8 cellular contexts compared by ENCODE assay signal in the genomic region with DNA sequence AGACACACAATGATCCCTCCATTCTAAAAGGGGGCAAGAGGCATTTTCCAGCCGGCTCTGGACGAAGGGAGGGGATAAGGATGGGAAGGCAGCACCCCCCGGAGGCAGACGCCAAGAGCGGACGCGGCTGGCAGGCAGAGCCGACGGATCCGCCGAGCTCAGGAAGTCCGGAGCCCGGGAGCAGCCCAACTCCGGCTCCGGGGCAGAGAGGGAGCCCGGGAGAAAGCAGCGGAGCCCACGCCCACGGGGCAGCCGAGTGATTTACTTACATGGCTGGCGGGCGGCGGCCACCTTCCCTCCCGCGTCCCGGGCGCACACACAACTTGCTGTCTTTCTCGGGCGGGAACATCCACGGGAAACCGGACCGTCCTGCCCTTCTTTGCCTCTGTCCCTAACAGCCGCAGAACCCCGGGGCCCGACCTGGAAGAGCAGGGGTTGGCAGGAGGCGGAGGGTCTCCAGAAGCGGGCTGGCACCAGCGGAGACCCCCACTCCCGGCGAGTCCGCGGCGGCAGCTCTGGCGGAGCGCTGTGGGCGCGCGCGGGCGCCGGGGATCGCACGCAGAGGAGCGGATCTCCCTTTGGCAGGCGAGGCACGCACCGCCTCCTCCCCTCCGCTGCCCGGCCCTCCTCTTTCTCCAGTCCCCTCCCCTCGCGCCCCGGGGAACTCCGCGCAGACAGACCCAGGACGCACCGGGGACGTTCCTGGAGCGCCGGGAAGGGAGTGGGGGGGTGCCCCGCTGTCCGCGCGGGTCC. TPM values are rescaled to one million over a fixed set of nuclear protein-coding genes. Genes with fewer than 3 reads are reported as not detected.
DNase-seq lines count a peak whose midpoint lies in the region; ATAC-seq, FAIRE-seq and TF ChIP-seq lines count a peak whose summit lies in the region.

LHFPL6 (minus strand) TSS at position 580 of the 753 bp plus-strand sequence.

- peak within 1 kb of the TSS; percentile 83 for H3K4me3 Mint-ChIP-seq in T-helper 17 cell

- peak within 1 kb of the TSS; percentile 59 for H3K4me3 ChIP-seq in GM08714 (ENCODE audit: low read length)
- H3K4me3 ChIP-seq in HEK293 (ENCODE audit: low read depth, low read length) = peak within 1 kb of the TSS; percentile 77
- no peak within 1 kb of the TSS for H3K4me3 ChIP-seq in K562

- H3K9me3 ChIP-seq in HEK293 (ENCODE audit: control insufficient read depth, insufficient read depth, low read depth, low read length) (no peaks in the 10 kb centered on the region), T-helper 17 cell (ENCODE audit: control insufficient read depth, low read length, poor library complexity, severe bottlenecking) (no peaks in the 10 kb centered on the region), K562 (replicated peaks; ENCODE audit: control insufficient read depth, insufficient read depth, low read depth, low read length) (no peaks in the 10 kb centered on the region)

- DNase-seq in NCI-H1092 (lab: John Stamatoyannopoulos, UW) (peak; percentile 72), T-helper 17 cell (peak; percentile 21 to 34 (median 21)), K562 (ENCODE audit: extremely low read depth in 1 of 4, low spot score in 3 of 4) (peak in 3 of 4 experiments; percentile 1 to 8 (median 7)), hypothalamus (lab: John Stamatoyannopoulos, UW) (peak in 50 of 51 donors; percentile 13 to 84 (median 64)), retina (peak; percentile 92), NCI-H510A treated with DMSO at 0.1 percent for 48 hours (lab: John Stamatoyannopoulos, UW) (no peak)

- H4K20me1 ChIP-seq in K562 (replicated peaks; ENCODE audit: control insufficient read depth, insufficient read depth, low read length) = no peaks in the 10 kb centered on the region

- no peak for TF ChIP-seq EP300 in K562 (IDR thresholded peaks at IDR 0.05; ENCODE audit: low read length)

- H3K27ac Mint-ChIP-seq in T-helper 17 cell = no peak within 1 kb of the TSS

- peaks cover 7 to 15% of the 10 kb centered on the region in 2 experiments; a peak in 4 of 5 replicates for H3K27me3 ChIP-seq in K562 (ENCODE audit: control insufficient read depth in 2 of 2, insufficient read depth in 2 of 2, low read length in 2 of 2)

- no peak within 1 kb of the TSS for H2AFZ ChIP-seq in K562 (ENCODE audit: low read depth, low read length)

- H3K36me3 ChIP-seq in HEK293 (ENCODE audit: control insufficient read depth in 2 of 2, insufficient read depth in 1 of 2, low read length in 2 of 2) (no peaks in the 10 kb centered on the region), K562 (ENCODE audit: control insufficient read depth, insufficient read depth, low read length) (no peaks in the 10 kb centered on the region)

- H3K4me2 ChIP-seq in K562 (ENCODE audit: insufficient read depth, low read length) = no peak within 1 kb of the TSS

- H3K36me3 Mint-ChIP-seq in T-helper 17 cell (ENCODE audit: low read depth) = no peaks in the 10 kb centered on the region

- H3K27me3 Mint-ChIP-seq in T-helper 17 cell = peaks cover 42% of the 10 kb centered on the region

- H3K9me1 ChIP-seq in K562 (ENCODE audit: control insufficient read depth, insufficient read depth, low read length) = no peaks in the 10 kb centered on the region

- no peak for TF ChIP-seq POLR2A in K562 (conservative IDR thresholded peaks at IDR 0.05)

- H3K9ac ChIP-seq in K562 (ENCODE audit: insufficient read depth in 1 of 2, low read depth in 2 of 2, low read length in 2 of 2) = no peak within 1 kb of the TSS

- intact Hi-C loops in K562 (cut with micrococcal nuclease) = no loop called here

- peaks cover 11% of the 10 kb centered on the region; the same call in 1 of the 2 replicates for H3K4me1 ChIP-seq in HEK293 (ENCODE audit: control insufficient read depth, insufficient read depth, low read length)
- peaks cover 0 to 9% of the 10 kb centered on the region in 2 experiments; a peak in 2 of 5 replicates for H3K4me1 ChIP-seq in K562 (replicated peaks in 1 of 2; ENCODE audit: control insufficient read depth in 2 of 2, insufficient read depth in 2 of 2, low read length in 2 of 2)

- FAIRE-seq in K562 (lab: Jason Lieb, UNC) = no peak

- POLR2A ChIA-PET in HEK293 (lab: Yijun Ruan, JAX) (no interaction called here), K562 (lab: Yijun Ruan, JAX) (no interaction called here)

- H3K27ac ChIP-seq in HEK293 (ENCODE audit: extremely low read depth, low read depth, low read length) (peak within 1 kb of the TSS; percentile 79; the same call in 1 of the 2 replicates), K562 (ENCODE audit: extremely low read depth, low read depth, low read length) (no peak within 1 kb of the TSS)

- WGBS in K562 (ENCODE audit: insufficient coverage, low coverage, missing lambda C conversion rate) = 1% methylated on average over 17 of the region's 73 CpGs

- ATAC-seq in T-helper 17 cell (peak; percentile 98), K562 (0 out of 3 replicates have a peak, but pooled peaks have one; percentile 56)

- no peak for TF ChIP-seq RAD21 in K562 (CRISPR knock-in tag; conservative IDR thresholded peaks at IDR 0.05 in 1 of 2, IDR thresholded peaks at IDR 0.05 in 1 of 2)

- in situ Hi-C loops in K562 (cut with MboI) = loop anchor here (25.0 kb wide), 1 partner anchor 640 kb away; no protein-coding TSS in a partner anchor

- TF ChIP-seq CTCF in HEK293 (tag by site-specific recombination; IDR thresholded peaks at IDR 0.05) (peak; percentile 78; the same call in 1 of the 2 replicates), K562 (IDR thresholded peaks at IDR 0.05 in 2 of 3, conservative IDR thresholded peaks at IDR 0.05 in 1 of 3; ENCODE audit: insufficient read depth in 2 of 3, low read depth in 1 of 3, low read length in 3 of 3) (no peak)

- no peaks in the 10 kb centered on the region for H3K79me2 ChIP-seq in K562 (ENCODE audit: control insufficient read depth, insufficient read depth, low read length)

- peaks cover 11% of the 10 kb centered on the region for H3K4me1 Mint-ChIP-seq in T-helper 17 cell

- CTCF ChIA-PET in HEK293 (lab: Yijun Ruan, JAX) (interaction anchor here (0.6 to 2.5 kb wide), 3 partner anchors 10 to 341 kb away, joined by 3 to 15 read pairs (median 3); no protein-coding TSS in a partner anchor), K562 (lab: Yijun Ruan, JAX; ENCODE audit: low intra/inter-chr PET ratio) (interaction anchor here (0.6 kb wide), 1 partner anchor 894 kb away, joined by 3 read pairs; no protein-coding TSS in a partner anchor)

- no TSS peak for BruUV-seq in K562 (replicated peaks; lab: Mats Ljungman, UMichigan)

TF ChIP-seq in HEK293, 187 proteins besides CTCF, POLR2A, EP300 and RAD21 (continues in another document):
- TF ChIP-seq YY1 (tag by site-specific recombination; IDR thresholded peaks at IDR 0.05) = 0 out of 2 replicates have a peak, but pooled peaks have one; percentile 2
- TF ChIP-seq ELK4 (IDR thresholded peaks at IDR 0.05; ENCODE audit: borderline replicate concordance, low read depth, low read length) = no peak

TF ChIP-seq in K562, 482 proteins besides CTCF, POLR2A, EP300 and RAD21:
- TF ChIP-seq SOX6 (IDR thresholded peaks at IDR 0.05) (no peak), ATF7 (IDR thresholded peaks at IDR 0.05) (no peak), TAF15 (IDR thresholded peaks at IDR 0.05; ENCODE audit: low read depth, low read length) (no peak), NR1H2 (CRISPR knock-in tag; IDR thresholded peaks at IDR 0.05) (no peak), ZBTB7A (IDR thresholded peaks at IDR 0.05; ENCODE audit: borderline replicate concordance, control insufficient read depth, low read depth, low read length) (no peak), TOE1 (IDR thresholded peaks at IDR 0.05; ENCODE audit: borderline replicate concordance) (no peak), TOE1 (CRISPR knock-in tag; IDR thresholded peaks at IDR 0.05; ENCODE audit: borderline replicate concordance, low read depth) (no peak), PHB (CRISPR knock-in tag; IDR thresholded peaks at IDR 0.05) (no peak), PYGO2 (tag; IDR thresholded peaks at IDR 0.05) (no peak), ZNF76 (CRISPR knock-in tag; IDR thresholded peaks at IDR 0.05; ENCODE audit: borderline replicate concordance) (no peak)
- TF ChIP-seq, protein P1, sequence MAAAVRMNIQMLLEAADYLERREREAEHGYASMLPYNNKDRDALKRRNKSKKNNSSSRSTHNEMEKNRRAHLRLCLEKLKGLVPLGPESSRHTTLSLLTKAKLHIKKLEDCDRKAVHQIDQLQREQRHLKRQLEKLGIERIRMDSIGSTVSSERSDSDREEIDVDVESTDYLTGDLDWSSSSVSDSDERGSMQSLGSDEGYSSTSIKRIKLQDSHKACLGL (CRISPR knock-in tag; IDR thresholded peaks at IDR 0.05; ENCODE audit: borderline replicate concordance, poor library complexity, severe bottlenecking) = no peak

RNA-seq across cellular contexts. Expression of gene LHFPL6, which starts in this region (rescaled TPM):
- total RNA-seq in T-helper 17 cell (under 1 TPM in 1 of 2 donors, not detected in 1; 0.50 TPM), K562 (2014; rRNA removed) (not detected in 2 replicates), K562 (2014; rRNA removed; fragmentation: Illumina TruSeq; extraction: Trizol) (not detected in 2 replicates), K562 (2015; rRNA removed; fragmentation: Illumina TruSeq; extraction: Trizol) (not detected in 2 replicates), K562 (2021) (0.18 TPM in 1 of 2 replicates, not detected in the other)
- not detected in 2 replicates for total RNA-seq in K562 (2011; cell fraction: chromatin; rRNA removed; ENCODE audit: low replicate concordance)
- not detected in 2 replicates for total RNA-seq in K562 (2011; cell fraction: nucleolus; rRNA removed)
- total RNA-seq in K562 (2011; cell fraction: nucleoplasm; rRNA removed) = not detected in 2 replicates
- polyA plus RNA-seq in K562 (2011; rRNA removed) (not detected in 2 replicates), K562 (2014; fragmentation: Illumina TruSeq; extraction: Trizol) (not detected in 2 replicates), K562 (2014; fragmentation: Nextera tagmentation; extraction: Ambion mirVana) (not detected), K562 (2014; rRNA removed) (not detected in 2 replicates)
- not detected in 2 replicates for polyA plus RNA-seq in K562 (2011; cell fraction: cytosol; rRNA removed)
- polyA plus RNA-seq in K562 (2011; cell fraction: nucleus; rRNA removed) = not detected in 2 replicates
- polyA plus RNA-seq in K562 (2012) = not detected in 2 replicates
- polyA minus RNA-seq in K562 (2011; rRNA and poly(A)+ RNA removed) = not detected in 2 replicates
- polyA minus RNA-seq in K562 (2011; cell fraction: cytosol; rRNA and poly(A)+ RNA removed) = not detected in 2 replicates
- not detected in 2 replicates for polyA minus RNA-seq in K562 (2011; cell fraction: nucleus; rRNA and poly(A)+ RNA removed)

Comparison
In these comparisons a context has a peak if more than half of its experiments do, and no peak if none do; other contexts are left out.
1. Peak in DNase-seq and ATAC-seq in T-helper 17 cell; RNA of the gene not detected or under 1 TPM.
2. Peak in DNase-seq and ATAC-seq in K562; RNA of the gene not detected or under 1 TPM.